ENCODE assay signal across 18 cellular contexts in genomic region chr2:210188755-210189154, GRCh38. TPM values are rescaled to one million over a fixed set of nuclear protein-coding genes. Genes with fewer than 3 reads are reported as not detected.
DNase-seq lines count a peak whose midpoint lies in the region; ATAC-seq, FAIRE-seq and TF ChIP-seq lines count a peak whose summit lies in the region.
"Had no signal": no experiment of that assay in that cellular context is flagged by ENCODE, and none has a peak within 500 bp of the region (broad histone marks: within the 10 kb centered on the region; RNA-seq: fewer than 3 reads in every experiment).

No MANE protein-coding gene starts in this region.

- H3K27me3 Mint-ChIP-seq in Calu3 (ENCODE audit: unreplicated experiment), result no peaks in the 10 kb centered on the region

- H3K9me3 Mint-ChIP-seq in Calu3 (ENCODE audit: low read depth, unreplicated experiment), result peaks cover 11% of the 10 kb centered on the region

- peaks cover 15% of the 10 kb centered on the region for H3K4me1 Mint-ChIP-seq in Calu3 (ENCODE audit: low read depth, unreplicated experiment)

- H3K4me3 Mint-ChIP-seq in Calu3 (ENCODE audit: low read depth, unreplicated experiment), result peak overlapping the region; percentile 44
- H3K4me3 Mint-ChIP-seq: CD8-positive, alpha-beta T cell had no signal

- 57 to 69% (median 65%) methylated on average over 2 of the region's 2 CpGs for WGBS in small intestine, 3 donors

- H3K4me1 ChIP-seq in RWPE2 (ENCODE audit: insufficient read depth, poor library complexity, severe bottlenecking), result peaks cover 12% of the 10 kb centered on the region
- H3K4me1 ChIP-seq in foreskin keratinocyte, result peaks cover 11% of the 10 kb centered on the region
- H3K4me1 ChIP-seq in small intestine (ENCODE audit: control insufficient read depth in 2 of 2, insufficient read depth in 1 of 2, low read depth in 1 of 2, low read length in 1 of 2), result no peaks in the 10 kb centered on the region
- H3K4me1 ChIP-seq: BE2C had no signal

- H3K36me3 ChIP-seq in RWPE2 (ENCODE audit: low read depth) (no peaks in the 10 kb centered on the region), small intestine (ENCODE audit: control insufficient read depth in 2 of 2, insufficient read depth in 2 of 2, low read length in 2 of 2) (no peaks in the 10 kb centered on the region)
- H3K36me3 ChIP-seq: BE2C had no signal

- BruUV-seq in Calu3 (replicated peaks; lab: Mats Ljungman, UMichigan), result no TSS peak

- H3K27ac Mint-ChIP-seq in Calu3 (ENCODE audit: unreplicated experiment), result peak overlapping the region; percentile 85
- H3K27ac Mint-ChIP-seq: CD8-positive, alpha-beta T cell had no signal

- DNase-seq in Calu3 (no peak), HT-29 (ENCODE audit: low spot score) (peak; percentile 61), RWPE2 (ENCODE audit: low spot score) (no peak), foreskin keratinocyte (peak in 1 of 2 donors; percentile 55), Ammon's horn (ENCODE audit: low spot score) (no peak), small intestine (no peak)
- DNase-seq in stimulated activated CD4-positive, alpha-beta T cell treated with anti-CD3 and anti-CD28 coated beads, Interleukin-12 subunit alpha, Interleukin-12 subunit beta, amount 100 ng/mL, for 4 hours, result no peak
- DNase-seq: ACHN; BE2C; CD8-positive, alpha-beta T cell; DMS153; HCEC 1CT; IMR-90; MV-4-11; NCI-H1436 treated with DMSO at 0.1 percent for 48 hours; NCI-H2081; SHP77 treated with DMSO at 0.1 percent for 48 hours had no signal

- intact Hi-C loops in Calu3 (cut with micrococcal nuclease; ENCODE audit: unreplicated experiment), result loop anchor here (1.0 kb wide), 1 partner anchor 18 kb away; no protein-coding TSS in a partner anchor

- H3K27me3 ChIP-seq in RWPE2 (ENCODE audit: insufficient read depth, poor library complexity, severe bottlenecking) (no peaks in the 10 kb centered on the region), foreskin keratinocyte (no peaks in the 10 kb centered on the region), small intestine (ENCODE audit: control insufficient read depth in 2 of 2, insufficient read depth in 2 of 2, low read length in 2 of 2) (no peaks in the 10 kb centered on the region)
- H3K27me3 ChIP-seq: BE2C had no signal

- H3K4me3 ChIP-seq in RWPE2 (ENCODE audit: severe bottlenecking) (no peak overlapping the region), small intestine (ENCODE audit: low read depth in 1 of 2, low read length in 2 of 2) (no peak overlapping the region)

- ATAC-seq in RWPE2 (ENCODE audit: low read depth) (peak; percentile 58), foreskin keratinocyte (peak; percentile 29)
- ATAC-seq: CD8-positive, alpha-beta T cell had no signal

- TF ChIP-seq CTCF in Calu3 (IDR thresholded peaks at IDR 0.05; ENCODE audit: unreplicated experiment), result no peak
- TF ChIP-seq CTCF in RWPE2 (IDR thresholded peaks at IDR 0.05; ENCODE audit: poor library complexity, severe bottlenecking), result no peak
- no peak for TF ChIP-seq CTCF in foreskin keratinocyte (conservative IDR thresholded peaks at IDR 0.05)

- FAIRE-seq in small intestine (lab: Jason Lieb, UNC), result no peak

- H3K36me3 Mint-ChIP-seq in Calu3 (ENCODE audit: insufficient read depth, unreplicated experiment), result peaks cover 22% of the 10 kb centered on the region

- H3K9me3 ChIP-seq in RWPE2 (ENCODE audit: severe bottlenecking), result no peaks in the 10 kb centered on the region
- H3K9me3 ChIP-seq in small intestine (ENCODE audit: control insufficient read depth, low read depth), result no peaks in the 10 kb centered on the region

- CTCF ChIA-PET in Calu3 (lab: Charles Lee), result interaction anchor here (0.8 to 3.7 kb wide), 2 partner anchors 13 to 16 kb away, joined by 4 to 32 read pairs; partner anchors contain the start of gene KANSL1L

- H3K27ac ChIP-seq in RWPE2 (ENCODE audit: poor library complexity, severe bottlenecking) (no peak overlapping the region), foreskin keratinocyte (no peak overlapping the region), small intestine (ENCODE audit: low read depth in 1 of 2, low read length in 1 of 2) (no peak overlapping the region)

RNA-seq across cellular contexts. Expression of gene KANSL1L, which starts 17.5 kb away (rescaled TPM):
- total RNA-seq in Calu3 (2022) (45.9 and 54.0 TPM in 2 replicates), foreskin keratinocyte (3.8 and 3.9 TPM in 2 replicates)
- 14.2 and 18.5 TPM in 2 replicates for total RNA-seq in HT-29 (2014; rRNA removed; shearing (Covaris generic))
- polyA plus RNA-seq in foreskin keratinocyte (0.49 and 0.57 TPM in 2 replicates), small intestine (1 to 10 TPM; 1.8 to 3.4 (median 2.7) TPM)

RNA-seq across cellular contexts. Expression of gene ACADL, which starts 36.5 kb away (rescaled TPM):
- total RNA-seq in Calu3 (2022) (1.0 and 1.3 TPM in 2 replicates), foreskin keratinocyte (0.18 TPM in 1 of 2 replicates, not detected in the other)
- total RNA-seq in HT-29 (2014; rRNA removed; shearing (Covaris generic)), result not detected in 2 replicates
- polyA plus RNA-seq in foreskin keratinocyte (0.08 TPM in 2 replicates), small intestine (under 1 TPM in 1 of 3 donors, not detected in 2; 0.16 TPM)
- total RNA-seq: CD8-positive, alpha-beta T cell; IMR-90; LHCN-M2 had no signal
- polyA plus RNA-seq: IMR-90 had no signal
